ENCODE assay signal across 1 cellular context in genomic region chr2:138121769-138122661, GRCh38.
TF ChIP-seq lines count a peak whose summit lies in the region.

No MANE protein-coding gene starts in this region.

TF ChIP-seq in HEK293, 187 proteins besides CTCF, POLR2A, EP300 and RAD21 (continued from another document and continues in another):
- TF ChIP-seq, protein P1, sequence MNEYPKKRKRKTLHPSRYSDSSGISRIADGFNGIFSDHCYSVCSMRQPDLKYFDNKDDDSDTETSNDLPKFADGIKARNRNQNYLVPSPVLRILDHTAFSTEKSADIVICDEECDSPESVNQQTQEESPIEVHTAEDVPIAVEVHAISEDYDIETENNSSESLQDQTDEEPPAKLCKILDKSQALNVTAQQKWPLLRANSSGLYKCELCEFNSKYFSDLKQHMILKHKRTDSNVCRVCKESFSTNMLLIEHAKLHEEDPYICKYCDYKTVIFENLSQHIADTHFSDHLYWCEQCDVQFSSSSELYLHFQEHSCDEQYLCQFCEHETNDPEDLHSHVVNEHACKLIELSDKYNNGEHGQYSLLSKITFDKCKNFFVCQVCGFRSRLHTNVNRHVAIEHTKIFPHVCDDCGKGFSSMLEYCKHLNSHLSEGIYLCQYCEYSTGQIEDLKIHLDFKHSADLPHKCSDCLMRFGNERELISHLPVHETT (tag by site-specific recombination; IDR thresholded peaks at IDR 0.05) = peak; percentile 42; the same call in 1 of the 2 replicates
- TF ChIP-seq WT1 (tag by site-specific recombination; IDR thresholded peaks at IDR 0.05) (peak; percentile 16; the same call in 1 of the 2 replicates), MZF1 (tag by site-specific recombination; IDR thresholded peaks at IDR 0.05; ENCODE audit: borderline replicate concordance) (peak; percentile 40; the same call in 1 of the 2 replicates), BCL11A (tag by site-specific recombination; IDR thresholded peaks at IDR 0.05; ENCODE audit: low read depth) (no peak), ZBTB21 (tag by site-specific recombination; IDR thresholded peaks at IDR 0.05) (no peak), TSHZ1 (tag by site-specific recombination; IDR thresholded peaks at IDR 0.05; ENCODE audit: borderline replicate concordance) (peak; percentile 29; the same call in 1 of the 2 replicates), ZNF560 (tag by site-specific recombination; IDR thresholded peaks at IDR 0.05; ENCODE audit: borderline replicate concordance) (no peak), ZNF843 (tag by site-specific recombination; IDR thresholded peaks at IDR 0.05) (peak; percentile 89), ZNF19 (tag by site-specific recombination; IDR thresholded peaks at IDR 0.05; ENCODE audit: low read depth) (no peak), ZNF530 (tag by site-specific recombination; IDR thresholded peaks at IDR 0.05; ENCODE audit: low read depth) (no peak), PATZ1 (tag by site-specific recombination; IDR thresholded peaks at IDR 0.05) (peak; percentile 24; the same call in 1 of the 2 replicates), ZEB2 (tag by site-specific recombination; IDR thresholded peaks at IDR 0.05) (no peak), ZNF362 (tag by site-specific recombination; IDR thresholded peaks at IDR 0.05) (0 out of 2 replicates have a peak, but pooled peaks have one; percentile 57), ZFHX2 (tag by site-specific recombination; conservative IDR thresholded peaks at IDR 0.05) (peak; percentile 55), ZXDB (tag by site-specific recombination; IDR thresholded peaks at IDR 0.05) (peak; percentile 66; the same call in 1 of the 2 replicates), SP3 (tag by site-specific recombination; IDR thresholded peaks at IDR 0.05) (0 out of 2 replicates have a peak, but pooled peaks have one; percentile 17), ZNF366 (tag by site-specific recombination; conservative IDR thresholded peaks at IDR 0.05) (peak; percentile 90), RBAK (tag by site-specific recombination; IDR thresholded peaks at IDR 0.05) (peak; percentile 96), PRDM2 (tag by site-specific recombination; IDR thresholded peaks at IDR 0.05; ENCODE audit: borderline replicate concordance) (no peak), ZFP37 (tag by site-specific recombination; IDR thresholded peaks at IDR 0.05) (0 out of 2 replicates have a peak, but pooled peaks have one; percentile 34), KLF1 (tag by site-specific recombination; IDR thresholded peaks at IDR 0.05) (peak; percentile 63), OSR2 (tag by site-specific recombination; IDR thresholded peaks at IDR 0.05) (peak; percentile 32; the same call in 1 of the 2 replicates), ZNF645 (tag by site-specific recombination; IDR thresholded peaks at IDR 0.05) (no peak), FEZF1 (tag by site-specific recombination; IDR thresholded peaks at IDR 0.05) (peak; percentile 75), MEIS1 (CRISPR knock-in tag; IDR thresholded peaks at IDR 0.05; ENCODE audit: borderline replicate concordance) (peak; percentile 73; the same call in 1 of the 2 replicates), GFI1B (tag by site-specific recombination; IDR thresholded peaks at IDR 0.05) (0 out of 2 replicates have a peak, but pooled peaks have one; percentile 24), ZNF398 (tag by site-specific recombination; IDR thresholded peaks at IDR 0.05) (0 out of 2 replicates have a peak, but pooled peaks have one; percentile 34), ZNF629 (tag by site-specific recombination; IDR thresholded peaks at IDR 0.05) (peak; percentile 87)
- TF ChIP-seq, protein P2, sequence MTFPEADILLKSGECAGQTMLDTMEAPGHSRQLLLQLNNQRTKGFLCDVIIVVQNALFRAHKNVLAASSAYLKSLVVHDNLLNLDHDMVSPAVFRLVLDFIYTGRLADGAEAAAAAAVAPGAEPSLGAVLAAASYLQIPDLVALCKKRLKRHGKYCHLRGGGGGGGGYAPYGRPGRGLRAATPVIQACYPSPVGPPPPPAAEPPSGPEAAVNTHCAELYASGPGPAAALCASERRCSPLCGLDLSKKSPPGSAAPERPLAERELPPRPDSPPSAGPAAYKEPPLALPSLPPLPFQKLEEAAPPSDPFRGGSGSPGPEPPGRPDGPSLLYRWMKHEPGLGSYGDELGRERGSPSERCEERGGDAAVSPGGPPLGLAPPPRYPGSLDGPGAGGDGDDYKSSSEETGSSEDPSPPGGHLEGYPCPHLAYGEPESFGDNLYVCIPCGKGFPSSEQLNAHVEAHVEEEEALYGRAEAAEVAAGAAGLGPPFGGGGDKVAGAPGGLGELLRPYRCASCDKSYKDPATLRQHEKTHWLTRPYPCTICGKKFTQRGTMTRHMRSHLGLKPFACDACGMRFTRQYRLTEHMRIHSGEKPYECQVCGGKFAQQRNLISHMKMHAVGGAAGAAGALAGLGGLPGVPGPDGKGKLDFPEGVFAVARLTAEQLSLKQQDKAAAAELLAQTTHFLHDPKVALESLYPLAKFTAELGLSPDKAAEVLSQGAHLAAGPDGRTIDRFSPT (tag by site-specific recombination; IDR thresholded peaks at IDR 0.05) = peak; percentile 30; the same call in 1 of the 2 replicates
- TF ChIP-seq, protein P3, sequence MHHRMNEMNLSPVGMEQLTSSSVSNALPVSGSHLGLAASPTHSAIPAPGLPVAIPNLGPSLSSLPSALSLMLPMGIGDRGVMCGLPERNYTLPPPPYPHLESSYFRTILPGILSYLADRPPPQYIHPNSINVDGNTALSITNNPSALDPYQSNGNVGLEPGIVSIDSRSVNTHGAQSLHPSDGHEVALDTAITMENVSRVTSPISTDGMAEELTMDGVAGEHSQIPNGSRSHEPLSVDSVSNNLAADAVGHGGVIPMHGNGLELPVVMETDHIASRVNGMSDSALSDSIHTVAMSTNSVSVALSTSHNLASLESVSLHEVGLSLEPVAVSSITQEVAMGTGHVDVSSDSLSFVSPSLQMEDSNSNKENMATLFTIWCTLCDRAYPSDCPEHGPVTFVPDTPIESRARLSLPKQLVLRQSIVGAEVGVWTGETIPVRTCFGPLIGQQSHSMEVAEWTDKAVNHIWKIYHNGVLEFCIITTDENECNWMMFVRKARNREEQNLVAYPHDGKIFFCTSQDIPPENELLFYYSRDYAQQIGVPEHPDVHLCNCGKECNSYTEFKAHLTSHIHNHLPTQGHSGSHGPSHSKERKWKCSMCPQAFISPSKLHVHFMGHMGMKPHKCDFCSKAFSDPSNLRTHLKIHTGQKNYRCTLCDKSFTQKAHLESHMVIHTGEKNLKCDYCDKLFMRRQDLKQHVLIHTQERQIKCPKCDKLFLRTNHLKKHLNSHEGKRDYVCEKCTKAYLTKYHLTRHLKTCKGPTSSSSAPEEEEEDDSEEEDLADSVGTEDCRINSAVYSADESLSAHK (tag by site-specific recombination; IDR thresholded peaks at IDR 0.05) = peak; percentile 98
